8 cellular contexts compared by ENCODE assay signal in genomic region chr1:85202092-85202863, GRCh38. TPM values are rescaled to one million over a fixed set of nuclear protein-coding genes. Genes with fewer than 3 reads are reported as not detected.
DNase-seq lines count a peak whose midpoint lies in the region; ATAC-seq and TF ChIP-seq lines count a peak whose summit lies in the region.

No MANE protein-coding gene starts in this region.

- H3K4me3 ChIP-seq in body of pancreas (peak overlapping the region; percentile 67 to 86), mucosa of descending colon (peak overlapping the region; percentile 78)

- no peaks in the 10 kb centered on the region for H3K27me3 ChIP-seq in body of pancreas

- intact Hi-C loops in body of pancreas (cut with DNase I) = no loop called here
- intact Hi-C loops in mucosa of descending colon (cut with DNase I, micrococcal nuclease) = loop anchor here in 1 of 2 donors (10.0 kb wide), 1 partner anchor 53 kb away; the partner anchor contains the start of gene C1orf52

- no peak for TF ChIP-seq CTCF in body of pancreas (IDR thresholded peaks at IDR 0.05)
- TF ChIP-seq CTCF in mucosa of descending colon (IDR thresholded peaks at IDR 0.05) = no peak

- H3K9me3 ChIP-seq in body of pancreas = no peaks in the 10 kb centered on the region
- H3K9me3 ChIP-seq in mucosa of descending colon = no peaks in the 10 kb centered on the region

- DNase-seq in COR-L47 (lab: John Stamatoyannopoulos, UW) = peak; percentile 5
- peak in 2 of 4 donors; percentile 58 to 65 for DNase-seq in body of pancreas
- no peak for DNase-seq in mucosa of descending colon
- DNase-seq in DMS153 treated with DMSO at 0.1 percent for 48 hours (lab: John Stamatoyannopoulos, UW; ENCODE audit: unreplicated experiment) = no peak
- DNase-seq in foreskin melanocyte = no peak
- DNase-seq in stimulated activated CD4-positive, alpha-beta T cell treated with anti-CD3 and anti-CD28 coated beads, Interleukin-1b, Interleukin-23, amount 100 ng/mL, for 48 hours = no peak
- no peak for DNase-seq in activated CD4-positive, alpha-beta T cell treated with anti-CD3 and anti-CD28 coated beads for 4 hours

- 3 to 5% methylated on average over 14 of the region's 14 CpGs for WGBS in body of pancreas, 2 donors

- H3K4me1 ChIP-seq in body of pancreas (peaks cover 24% of the 10 kb centered on the region), mucosa of descending colon (ENCODE audit: low read depth) (peaks cover 10% of the 10 kb centered on the region)

- H3K36me3 ChIP-seq in body of pancreas (replicated peaks in 1 of 2; ENCODE audit: insufficient read depth in 1 of 2, low read depth in 2 of 2) = no peaks in the 10 kb centered on the region
- H3K36me3 ChIP-seq in mucosa of descending colon (ENCODE audit: low read depth) = no peaks in the 10 kb centered on the region

- ATAC-seq in HG02870 (IDR thresholded peaks at IDR 0.05; ENCODE audit: unreplicated experiment) = peak; percentile 4
- ATAC-seq in body of pancreas = peak; percentile 34
- ATAC-seq in mucosa of descending colon = peak; percentile 51

- H3K27ac ChIP-seq in body of pancreas = peak overlapping the region; percentile 77 to 99 (median 96)

- TF ChIP-seq POLR2A in body of pancreas (IDR thresholded peaks at IDR 0.05) = no peak

RNA-seq across cellular contexts. Expression of gene SYDE2, which starts 1.5 kb away (rescaled TPM):
- total RNA-seq in body of pancreas (10 to 100 TPM; 12.2 to 17.5 TPM), mucosa of descending colon (10 to 100 TPM in 1 of 3 donors, 1 to 10 TPM in 2; 9.0 to 42.1 (median 9.9) TPM)

RNA-seq across cellular contexts. Expression of gene C1orf52, which starts 57.2 kb away (rescaled TPM):
- 10 to 100 TPM in 1 of 2 donors, 1 to 10 TPM in 1; 6.6 to 20.2 TPM for total RNA-seq in body of pancreas
- total RNA-seq in mucosa of descending colon = 10 to 100 TPM; 17.4 to 24.7 (median 19.2) TPM
